In genomic region chr19:13505761-13506549, GRCh38 we compare ENCODE assay signal across 11 cellular contexts. TPM values are rescaled to one million over a fixed set of nuclear protein-coding genes. Genes with fewer than 3 reads are reported as not detected.
DNase-seq lines count a peak whose midpoint lies in the region; ATAC-seq, FAIRE-seq and TF ChIP-seq lines count a peak whose summit lies in the region.
"Had no signal": no experiment of that assay in that cellular context is flagged by ENCODE, and none has a peak within 500 bp of the region (broad histone marks: within the 10 kb centered on the region; RNA-seq: fewer than 3 reads in every experiment).

Gene CACNA1A, minus strand, starts transcription at chr19:13506479. Its CDS starts 255 bp downstream, at chr19:13506224.

- FAIRE-seq in GM12891 (lab: Jason Lieb, UNC): no peak

- no peak within 1 kb of the TSS for H3K27ac Mint-ChIP-seq in naive thymus-derived CD4-positive, alpha-beta T cell

- H3K27me3 ChIP-seq in heart right ventricle: peaks cover 3 to 93% (median 76%) of the 10 kb centered on the region in 7 donors
- H3K27me3 ChIP-seq in naive thymus-derived CD4-positive, alpha-beta T cell (ENCODE audit: control insufficient read depth in 2 of 2, insufficient read depth in 2 of 2, low read length in 2 of 2): peaks cover 7 to 8% of the 10 kb centered on the region in 2 donors
- H3K27me3 ChIP-seq: ovary had no signal

- no peaks in the 10 kb centered on the region for H3K36me3 Mint-ChIP-seq in naive thymus-derived CD4-positive, alpha-beta T cell

- ATAC-seq in heart right ventricle (no peak), left ventricle myocardium superior (no peak), HG02610 (IDR thresholded peaks at IDR 0.05; ENCODE audit: unreplicated experiment) (no peak)
- ATAC-seq in naive thymus-derived CD4-positive, alpha-beta T cell: no peak
- ATAC-seq: body of pancreas had no signal

- H3K9me3 Mint-ChIP-seq in naive thymus-derived CD4-positive, alpha-beta T cell: peaks cover 0 to 14% (median 0%) of the 10 kb centered on the region in 11 donors

- TF ChIP-seq CTCF in heart right ventricle (IDR thresholded peaks at IDR 0.05): no peak
- no peak for TF ChIP-seq CTCF in choroid plexus epithelial cell (conservative IDR thresholded peaks at IDR 0.05; ENCODE audit: low read depth, low read length)

- peaks cover 0 to 6% (median 0%) of the 10 kb centered on the region in 7 donors for H3K4me1 Mint-ChIP-seq in naive thymus-derived CD4-positive, alpha-beta T cell

- peak within 1 kb of the TSS in 9 of 10 donors; percentile 22 to 52 (median 43) for H3K4me3 ChIP-seq in heart right ventricle
- peak within 1 kb of the TSS; percentile 24 for H3K4me3 ChIP-seq in choroid plexus epithelial cell (ENCODE audit: low read depth, low read length)
- no peak within 1 kb of the TSS for H3K4me3 ChIP-seq in naive thymus-derived CD4-positive, alpha-beta T cell (ENCODE audit: low read length)
- H3K4me3 ChIP-seq: body of pancreas, ovary had no signal

- CTCF ChIA-PET in naive thymus-derived CD4-positive, alpha-beta T cell (lab: Charles Lee): interaction anchor here (0.7 kb wide), 1 partner anchor 38 kb away, joined by 3 read pairs; no protein-coding TSS in a partner anchor

- no peak for DNase-seq in heart right ventricle
- no peak for DNase-seq in left ventricle myocardium superior
- no peak for DNase-seq in choroid plexus epithelial cell (ENCODE audit: low read depth)
- peak in 3 of 9 donors; percentile 5 to 25 (median 8) for DNase-seq in naive thymus-derived CD4-positive, alpha-beta T cell
- no peak for DNase-seq in GM12891 (ENCODE audit: insufficient read length, low spot score)
- no peak for DNase-seq in CD1c-positive myeloid dendritic cell (ENCODE audit: extremely low spot score)
- DNase-seq in Ammon's horn (ENCODE audit: low spot score): no peak
- DNase-seq: DND-41, ovary had no signal

- 1% methylated on average over 69 to 76 of the region's 76 CpGs for WGBS in heart right ventricle, 2 donors

- H3K27me3 Mint-ChIP-seq in naive thymus-derived CD4-positive, alpha-beta T cell: peaks cover 56 to 84% (median 69%) of the 10 kb centered on the region in 5 donors

- H3K4me3 Mint-ChIP-seq in naive thymus-derived CD4-positive, alpha-beta T cell: peak within 1 kb of the TSS in 8 of 10 donors; percentile 27 to 60 (median 42)

- no peak within 1 kb of the TSS for H3K27ac ChIP-seq in heart right ventricle
- H3K27ac ChIP-seq in naive thymus-derived CD4-positive, alpha-beta T cell (ENCODE audit: low read depth, low read length): no peak within 1 kb of the TSS
- H3K27ac ChIP-seq: body of pancreas, ovary had no signal

- POLR2A ChIA-PET in naive thymus-derived CD4-positive, alpha-beta T cell (lab: Charles Lee): interaction anchor here (0.7 kb wide), 1 partner anchor 1359 kb away, joined by 3 read pairs; no protein-coding TSS in a partner anchor

- intact Hi-C loops in heart right ventricle (cut with DNase I): no loop called here
- intact Hi-C loops in left ventricle myocardium superior (cut with micrococcal nuclease): no loop called here
- intact Hi-C loops in naive thymus-derived CD4-positive, alpha-beta T cell (cut with micrococcal nuclease): no loop called here

- no peaks in the 10 kb centered on the region for H3K9me3 ChIP-seq in heart right ventricle
- H3K9me3 ChIP-seq in naive thymus-derived CD4-positive, alpha-beta T cell (ENCODE audit: control insufficient read depth in 2 of 3, low read length in 3 of 3): no peaks in the 10 kb centered on the region
- H3K9me3 ChIP-seq: body of pancreas, ovary had no signal

- peaks cover 0 to 12% (median 0%) of the 10 kb centered on the region in 9 donors for H3K4me1 ChIP-seq in heart right ventricle
- no peaks in the 10 kb centered on the region for H3K4me1 ChIP-seq in naive thymus-derived CD4-positive, alpha-beta T cell (ENCODE audit: control insufficient read depth in 2 of 2, insufficient read depth in 2 of 2, low read length in 2 of 2)

- TF ChIP-seq POLR2A in GM12891 (IDR thresholded peaks at IDR 0.05; ENCODE audit: low read depth, low read length): no peak

- H3K36me3 ChIP-seq in heart right ventricle: no peaks in the 10 kb centered on the region
- no peaks in the 10 kb centered on the region for H3K36me3 ChIP-seq in naive thymus-derived CD4-positive, alpha-beta T cell (ENCODE audit: control insufficient read depth in 2 of 3, insufficient read depth in 3 of 3, low read length in 3 of 3)
- H3K36me3 ChIP-seq: ovary had no signal

TF ChIP-seq in GM12891, 5 proteins besides CTCF, POLR2A, EP300 and RAD21:
- no peak for TF ChIP-seq POLR2AphosphoS5 (IDR thresholded peaks at IDR 0.05; ENCODE audit: low read depth, low read length)

RNA-seq across cellular contexts. Expression of gene CACNA1A, which starts in this region (rescaled TPM):
- total RNA-seq in heart right ventricle (1 to 10 TPM in 2 of 10 donors, under 1 TPM in 8; 0.21 to 1.3 (median 0.66) TPM), left ventricle myocardium superior (0.42 TPM)
- 1 to 10 TPM in 1 of 2 donors, under 1 TPM in 1; 0.52 to 2.3 TPM for polyA plus RNA-seq in heart right ventricle
- 1 to 10 TPM in 1 of 5 experiments, under 1 TPM in 4; 0.40 to 1.1 (median 0.75) TPM for total RNA-seq in naive thymus-derived CD4-positive, alpha-beta T cell
- under 1 TPM; 0.05 to 0.31 TPM for polyA plus RNA-seq in naive thymus-derived CD4-positive, alpha-beta T cell
- 0.40 TPM for polyA plus RNA-seq in GM12891 (2012; ENCODE audit: low read depth, missing spikeins)
